In the genomic region with DNA sequence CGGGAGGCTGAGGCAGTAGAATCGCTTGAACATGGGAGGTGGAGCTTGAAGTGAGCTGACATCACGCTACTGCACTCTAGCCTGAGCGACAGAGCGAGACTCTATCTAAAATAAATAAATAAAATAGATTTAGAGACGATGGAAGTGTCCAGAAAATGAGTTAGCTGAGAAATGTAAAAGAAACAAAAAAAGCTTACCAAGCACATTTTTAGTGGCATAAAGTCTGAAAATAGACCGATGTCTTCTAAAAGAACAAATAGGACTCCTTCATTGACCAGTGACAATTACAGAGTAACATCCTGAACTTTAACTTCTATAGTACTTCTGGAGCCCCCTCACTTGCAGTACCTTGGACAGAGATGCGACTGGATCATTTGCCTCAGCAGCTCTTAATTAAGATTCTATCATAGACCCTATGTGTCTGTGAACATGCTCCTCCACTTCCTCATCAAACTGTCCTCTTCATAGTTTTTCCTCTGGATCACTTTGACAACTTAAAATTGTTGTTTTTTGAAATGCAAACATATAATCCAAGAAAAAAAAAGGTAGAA, we compare ENCODE assay signal across 18 cellular contexts.
"Had no signal": no experiment of that assay in that cellular context is flagged by ENCODE, and none has a peak within 500 bp of the region (broad histone marks: within the 10 kb centered on the region; RNA-seq: fewer than 3 reads in every experiment).

No MANE protein-coding gene starts in this region.

- H3K27me3 Mint-ChIP-seq: activated CD4-positive, alpha-beta T cell treated with anti-CD3 and anti-CD28 coated beads for 36 hours; activated naive CD8-positive, alpha-beta T cell treated with anti-CD3 and anti-CD28 coated beads, Interleukin-2, amount 10 ng/mL, durations not matched to agents 7 days and 5 days; type B pancreatic cell had no signal

- H3K27me3 ChIP-seq: esophagus squamous epithelium, heart left ventricle, ovary had no signal

- H3K36me3 Mint-ChIP-seq: activated naive CD8-positive, alpha-beta T cell treated with anti-CD3 and anti-CD28 coated beads, Interleukin-2, amount 10 ng/mL, durations not matched to agents 7 days and 5 days; type B pancreatic cell had no signal

- H3K4me3 ChIP-seq: esophagus squamous epithelium, heart left ventricle, left ventricle myocardium inferior, ovary had no signal

- H3K27ac ChIP-seq: esophagus squamous epithelium, heart left ventricle, left ventricle myocardium inferior, ovary, VCaP had no signal

- ATAC-seq: activated CD4-positive, alpha-beta T cell treated with anti-CD3 and anti-CD28 coated beads for 36 hours; heart left ventricle had no signal

- H3K27ac Mint-ChIP-seq: activated CD4-positive, alpha-beta memory T cell treated with anti-CD3 and anti-CD28 coated beads, Interleukin-2, amount 10 ng/mL, durations not matched to agents 7 days and 5 days; activated CD4-positive, alpha-beta T cell treated with anti-CD3 and anti-CD28 coated beads for 36 hours; activated naive CD8-positive, alpha-beta T cell treated with anti-CD3 and anti-CD28 coated beads, Interleukin-2, amount 10 ng/mL, durations not matched to agents 7 days and 5 days; type B pancreatic cell had no signal

- DNase-seq: activated CD4-positive, alpha-beta memory T cell treated with anti-CD3 and anti-CD28 coated beads, Interleukin-2, amount 10 ng/mL, durations not matched to agents 7 days and 5 days; activated CD4-positive, alpha-beta T cell treated with anti-CD3 and anti-CD28 coated beads for 36 hours; activated CD8-positive, alpha-beta memory T cell treated with anti-CD3 and anti-CD28 coated beads, Interleukin-2, amount 50 U/mL, for 4 hours; activated naive CD8-positive, alpha-beta T cell treated with anti-CD3 and anti-CD28 coated beads, Interleukin-2, amount 10 ng/mL, durations not matched to agents 7 days and 5 days; aorta; esophagus squamous epithelium; foreskin melanocyte; heart left ventricle; left ventricle myocardium inferior; mesendoderm; ovary; stimulated activated CD4-positive, alpha-beta T cell treated with anti-CD3 and anti-CD28 coated beads, Interleukin-2, amount 100 ng/mL, for 48 hours; stimulated activated naive CD4-positive, alpha-beta T cell treated with Interleukin-2 at 50 U/mL for 16 hours; T1000 had no signal

- H3K4me1 ChIP-seq: esophagus squamous epithelium, heart left ventricle, left ventricle myocardium inferior had no signal

- H3K36me3 ChIP-seq: esophagus squamous epithelium, heart left ventricle, left ventricle myocardium inferior, ovary had no signal

- FAIRE-seq: colon, keratinocyte had no signal

- H3K9me3 ChIP-seq: esophagus squamous epithelium, heart left ventricle, left ventricle myocardium inferior, ovary had no signal

- H3K4me3 Mint-ChIP-seq: activated CD4-positive, alpha-beta memory T cell treated with anti-CD3 and anti-CD28 coated beads, Interleukin-2, amount 10 ng/mL, durations not matched to agents 7 days and 5 days; activated CD4-positive, alpha-beta T cell treated with anti-CD3 and anti-CD28 coated beads for 36 hours; activated naive CD8-positive, alpha-beta T cell treated with anti-CD3 and anti-CD28 coated beads, Interleukin-2, amount 10 ng/mL, durations not matched to agents 7 days and 5 days; type B pancreatic cell had no signal

- H3K9me3 Mint-ChIP-seq: activated CD4-positive, alpha-beta memory T cell treated with anti-CD3 and anti-CD28 coated beads, Interleukin-2, amount 10 ng/mL, durations not matched to agents 7 days and 5 days; activated naive CD8-positive, alpha-beta T cell treated with anti-CD3 and anti-CD28 coated beads, Interleukin-2, amount 10 ng/mL, durations not matched to agents 7 days and 5 days; type B pancreatic cell had no signal

- H3K4me1 Mint-ChIP-seq: activated CD4-positive, alpha-beta memory T cell treated with anti-CD3 and anti-CD28 coated beads, Interleukin-2, amount 10 ng/mL, durations not matched to agents 7 days and 5 days; activated CD4-positive, alpha-beta T cell treated with anti-CD3 and anti-CD28 coated beads for 36 hours; activated naive CD8-positive, alpha-beta T cell treated with anti-CD3 and anti-CD28 coated beads, Interleukin-2, amount 10 ng/mL, durations not matched to agents 7 days and 5 days had no signal
